ENCODE assay signal across 9 cellular contexts in genomic region chr15:99731336-99732267, GRCh38. TPM values are rescaled to one million over a fixed set of nuclear protein-coding genes. Genes with fewer than 3 reads are reported as not detected.
DNase-seq lines count a peak whose midpoint lies in the region; ATAC-seq and TF ChIP-seq lines count a peak whose summit lies in the region.
"Had no signal": no experiment of that assay in that cellular context is flagged by ENCODE, and none has a peak within 500 bp of the region (broad histone marks: within the 10 kb centered on the region; RNA-seq: fewer than 3 reads in every experiment).

No MANE protein-coding gene starts in this region.

- H3K9me3 ChIP-seq in heart left ventricle (no peaks in the 10 kb centered on the region), colonic mucosa (no peaks in the 10 kb centered on the region), upper lobe of right lung (no peaks in the 10 kb centered on the region)

- no peak overlapping the region for H2BK5ac ChIP-seq in mesendoderm (ENCODE audit: low read length)

- H3K36me3 ChIP-seq in heart left ventricle, result peaks cover 0 to 27% (median 15%) of the 10 kb centered on the region in 9 donors
- H3K36me3 ChIP-seq in colonic mucosa, result no peaks in the 10 kb centered on the region
- H3K36me3 ChIP-seq in mesendoderm (ENCODE audit: control insufficient read depth, insufficient read depth, low read length), result no peaks in the 10 kb centered on the region
- H3K36me3 ChIP-seq in upper lobe of right lung, result peaks cover 8% of the 10 kb centered on the region

- intact Hi-C loops in heart left ventricle (cut with DNase I) (loop anchor here in 5 of 10 donors (2.0 to 10.0 kb wide), 5 partner anchors 63 to 449 kb away; no protein-coding TSS in a partner anchor), cardiac septum (cut with DNase I) (loop anchor here (10.0 kb wide), 1 partner anchor 627 kb away; the partner anchor contains the start of gene SYNM), colonic mucosa (cut with DNase I) (no loop called here), upper lobe of right lung (cut with DNase I) (no loop called here)

- WGBS in heart left ventricle, 4 donors, result 61 to 70% (median 66%) methylated on average over 22 to 30 of the region's 30 CpGs
- no CpG with 5 or more reads among the region's 30 CpGs for WGBS in mesendoderm (ENCODE audit: extremely low coverage, insufficient coverage, low lambda C conversion rate)

- no peak overlapping the region for H4K8ac ChIP-seq in mesendoderm (ENCODE audit: low read depth, low read length)

- peak overlapping the region; percentile 68 to 89 for H3K9ac ChIP-seq in colonic mucosa (ENCODE audit: low read depth in 2 of 2, low read length in 2 of 2)
- peak overlapping the region; percentile 78 for H3K9ac ChIP-seq in mesendoderm (ENCODE audit: low read length)

- peaks cover 0 to 49% (median 19%) of the 10 kb centered on the region in 12 donors for H3K4me1 ChIP-seq in heart left ventricle
- H3K4me1 ChIP-seq in colonic mucosa, result no peaks in the 10 kb centered on the region
- H3K4me1 ChIP-seq in mesendoderm (ENCODE audit: control insufficient read depth, low read depth, low read length), result peaks cover 2% of the 10 kb centered on the region
- peaks cover 22% of the 10 kb centered on the region for H3K4me1 ChIP-seq in upper lobe of right lung

- no peak overlapping the region for H2BK15ac ChIP-seq in mesendoderm (replicated peaks; ENCODE audit: low read depth)

- no peaks in the 10 kb centered on the region for H3K27me3 ChIP-seq in heart left ventricle
- H3K27me3 ChIP-seq in colonic mucosa, result no peaks in the 10 kb centered on the region
- no peaks in the 10 kb centered on the region for H3K27me3 ChIP-seq in mesendoderm (ENCODE audit: insufficient read depth, low read length, poor library complexity)
- H3K27me3 ChIP-seq in upper lobe of right lung, result no peaks in the 10 kb centered on the region

- peak overlapping the region; percentile 88 for H3K56ac ChIP-seq in mesendoderm (ENCODE audit: low read length)

- peak overlapping the region in 11 of 12 donors; percentile 73 to 99 (median 96) for H3K4me3 ChIP-seq in heart left ventricle
- peak overlapping the region; percentile 92 for H3K4me3 ChIP-seq in colonic mucosa
- no peak overlapping the region for H3K4me3 ChIP-seq in mesendoderm (ENCODE audit: low read length)
- H3K4me3 ChIP-seq in upper lobe of right lung, result peak overlapping the region; percentile 96

- peak overlapping the region; percentile 78 for H3K4me2 ChIP-seq in mesendoderm (ENCODE audit: low read length)

- TF ChIP-seq CTCF in heart left ventricle (IDR thresholded peaks at IDR 0.05) (no peak), colonic mucosa (IDR thresholded peaks at IDR 0.05) (no peak), upper lobe of right lung (IDR thresholded peaks at IDR 0.05) (no peak)

- no peak overlapping the region for H3K23ac ChIP-seq in mesendoderm (ENCODE audit: low read length)

- DNase-seq in heart left ventricle (peak in 1 of 5 donors; percentile 36), cardiac septum (ENCODE audit: low spot score) (no peak), colonic mucosa (no peak), mesendoderm (peak; percentile 63), upper lobe of right lung (no peak), NCI-H146 (lab: John Stamatoyannopoulos, UW) (no peak)
- DNase-seq in activated CD4-positive, CD25-positive, alpha-beta regulatory T cell (lab: John Stamatoyannopoulos, UW), result no peak
- DNase-seq: NCI-H187 had no signal

- no peak for ATAC-seq in heart left ventricle
- ATAC-seq in upper lobe of right lung, result no peak
- ATAC-seq in HG02642 (IDR thresholded peaks at IDR 0.05; ENCODE audit: poor library complexity, unreplicated experiment), result no peak

- H2BK120ac ChIP-seq in mesendoderm (ENCODE audit: low read depth, low read length), result no peak overlapping the region

- H3K18ac ChIP-seq in mesendoderm (ENCODE audit: low read length), result no peak overlapping the region

- no peaks in the 10 kb centered on the region for H3K79me1 ChIP-seq in mesendoderm (ENCODE audit: low read length)

- H3K79me2 ChIP-seq in mesendoderm (ENCODE audit: control insufficient read depth, insufficient read depth, low read length), result no peaks in the 10 kb centered on the region

- no peak overlapping the region for H4K5ac ChIP-seq in mesendoderm (ENCODE audit: low read length)

- peak overlapping the region in 9 of 12 donors; percentile 66 to 94 (median 85) for H3K27ac ChIP-seq in heart left ventricle
- H3K27ac ChIP-seq in colonic mucosa, result no peak overlapping the region
- no peak overlapping the region for H3K27ac ChIP-seq in mesendoderm (ENCODE audit: low read depth, low read length)
- H3K27ac ChIP-seq in upper lobe of right lung, result no peak overlapping the region

- H3K4ac ChIP-seq in mesendoderm (ENCODE audit: low read depth, low read length), result no peak overlapping the region

- H2AK5ac ChIP-seq in mesendoderm (ENCODE audit: low read length), result no peak overlapping the region

- no peak for TF ChIP-seq POLR2A in heart left ventricle (IDR thresholded peaks at IDR 0.05)

RNA-seq across cellular contexts. Expression of gene LYSMD4, which starts 1.6 kb away (rescaled TPM):
- total RNA-seq in heart left ventricle, result 10 to 100 TPM in 5 of 9 donors, 1 to 10 TPM in 4; 8.3 to 12.8 (median 10.3) TPM
- polyA plus RNA-seq in heart left ventricle, result 10 to 100 TPM in 1 of 2 donors, 1 to 10 TPM in 1; 9.7 to 10.1 TPM
- 12.7 TPM for total RNA-seq in cardiac septum
- total RNA-seq in colonic mucosa, result 1 to 10 TPM; 8.2 to 9.1 TPM
- 8.6 TPM for polyA plus RNA-seq in mesendoderm (2013, experiment 1 of 2)
- polyA plus RNA-seq in mesendoderm (2013, experiment 2 of 2), result 9.6 TPM
- total RNA-seq in upper lobe of right lung, result 9.1 TPM

Comparison
In these comparisons a context has a peak if more than half of its experiments do, and no peak if none do; other contexts are left out.
1. H3K27ac ChIP-seq: peak in heart left ventricle (9 of 12); none in colonic mucosa (single experiment), mesendoderm (single experiment) and upper lobe of right lung (single experiment).